Comparison of ENCODE assay signal across 24 cellular contexts in genomic region chr2:193841389-193842150, GRCh38.
DNase-seq lines count a peak whose midpoint lies in the region; ATAC-seq, FAIRE-seq and TF ChIP-seq lines count a peak whose summit lies in the region.
"Had no signal": no experiment of that assay in that cellular context is flagged by ENCODE, and none has a peak within 500 bp of the region (broad histone marks: within the 10 kb centered on the region; RNA-seq: fewer than 3 reads in every experiment).

No MANE protein-coding gene starts in this region.

- H2AFZ ChIP-seq in hepatocyte (no peak overlapping the region), HepG2 (ENCODE audit: low read length) (no peak overlapping the region)

- no peak for TF ChIP-seq EP300 in HepG2 (IDR thresholded peaks at IDR 0.05; ENCODE audit: low read depth in 2 of 2, low read length in 2 of 2)
- TF ChIP-seq EP300 in HepG2 (CRISPR knock-in tag; IDR thresholded peaks at IDR 0.05; ENCODE audit: borderline replicate concordance): no peak

- H3K27ac ChIP-seq in breast epithelium: no peak overlapping the region
- H3K27ac ChIP-seq in hepatocyte: no peak overlapping the region
- H3K27ac ChIP-seq in HepG2 (ENCODE audit: extremely low read length, insufficient read depth, low read length): no peak overlapping the region
- H3K27ac ChIP-seq: 22Rv1, ascending aorta, BLaER1, coronary artery, foreskin keratinocyte, neutrophil had no signal

- TF ChIP-seq CTCF in MCF 10A (IDR thresholded peaks at IDR 0.05; ENCODE audit: unreplicated experiment) (no peak), breast epithelium (IDR thresholded peaks at IDR 0.05) (no peak), hepatocyte (IDR thresholded peaks at IDR 0.05; ENCODE audit: poor library complexity) (no peak), HepG2 (CRISPR knock-in tag; IDR thresholded peaks at IDR 0.05) (no peak)

- H3K9me3 ChIP-seq in breast epithelium (no peaks in the 10 kb centered on the region), hepatocyte (ENCODE audit: low read depth) (no peaks in the 10 kb centered on the region), HepG2 (ENCODE audit: low read length) (no peaks in the 10 kb centered on the region)
- H3K9me3 ChIP-seq: ascending aorta, BLaER1, neutrophil had no signal

- peak overlapping the region; percentile 76 for H3K27ac Mint-ChIP-seq in MCF 10A (ENCODE audit: low read depth, unreplicated experiment)
- H3K27ac Mint-ChIP-seq: activated naive CD4-positive, alpha-beta T cell treated with anti-CD3 and anti-CD28 coated beads, Interleukin-2, amount 10 ng/mL, durations not matched to agents 7 days and 5 days had no signal

- intact Hi-C loops in MCF 10A (cut with micrococcal nuclease): no loop called here
- intact Hi-C loops in breast epithelium (cut with DNase I; ENCODE audit: low total_unique reads): no loop called here
- intact Hi-C loops in Right ventricle myocardium superior (cut with DNase I): no loop called here
- intact Hi-C loops in HepG2 (cut with micrococcal nuclease; ENCODE audit: unreplicated experiment): no loop called here

- in situ Hi-C loops in HepG2 (cut with HindIII; ENCODE audit: extremely low pct_ligation_motif_present, low pct_unique_long_range_greater_than_20kb): no loop called here

- no peaks in the 10 kb centered on the region for H3K36me3 Mint-ChIP-seq in MCF 10A (ENCODE audit: insufficient read depth, unreplicated experiment)
- H3K36me3 Mint-ChIP-seq: activated naive CD4-positive, alpha-beta T cell treated with anti-CD3 and anti-CD28 coated beads, Interleukin-2, amount 10 ng/mL, durations not matched to agents 7 days and 5 days had no signal

- BruUV-seq in MCF 10A (replicated peaks; lab: Mats Ljungman, UMichigan): no TSS peak
- BruUV-seq in HepG2 (replicated peaks; lab: Mats Ljungman, UMichigan): no TSS peak

- H3K27me3 ChIP-seq in breast epithelium (no peaks in the 10 kb centered on the region), hepatocyte (no peaks in the 10 kb centered on the region), HepG2 (ENCODE audit: control insufficient read depth in 1 of 2, insufficient read depth in 2 of 2, low read length in 2 of 2) (no peaks in the 10 kb centered on the region)
- H3K27me3 ChIP-seq: ascending aorta, BLaER1, foreskin keratinocyte, neutrophil had no signal

- H3K4me1 ChIP-seq in breast epithelium (no peaks in the 10 kb centered on the region), hepatocyte (ENCODE audit: insufficient read depth) (no peaks in the 10 kb centered on the region), HepG2 (ENCODE audit: insufficient read depth, low read length) (no peaks in the 10 kb centered on the region)
- H3K4me1 ChIP-seq: ascending aorta, BLaER1 had no signal

- no peak for FAIRE-seq in HepG2 (lab: Jason Lieb, UNC)
- FAIRE-seq: HTR-8/SVneo had no signal

- H3K4me2 ChIP-seq in hepatocyte (no peak overlapping the region), HepG2 (ENCODE audit: low read depth, low read length) (no peak overlapping the region)
- H3K4me2 ChIP-seq: BLaER1 had no signal

- H3K4me3 Mint-ChIP-seq in MCF 10A (ENCODE audit: unreplicated experiment): no peak overlapping the region
- H3K4me3 Mint-ChIP-seq: activated naive CD4-positive, alpha-beta T cell treated with anti-CD3 and anti-CD28 coated beads, Interleukin-2, amount 10 ng/mL, durations not matched to agents 7 days and 5 days had no signal

- H3K36me3 ChIP-seq in breast epithelium (no peaks in the 10 kb centered on the region), hepatocyte (replicated peaks; ENCODE audit: insufficient read depth, low read depth) (no peaks in the 10 kb centered on the region), HepG2 (replicated peaks in 1 of 2; ENCODE audit: control insufficient read depth in 1 of 2, insufficient read depth in 2 of 2, low read length in 2 of 2) (no peaks in the 10 kb centered on the region)
- H3K36me3 ChIP-seq: ascending aorta, BLaER1, neutrophil had no signal

- CTCF ChIA-PET in MCF 10A (lab: Yijun Ruan, JAX) (interaction anchor here (0.7 kb wide), 1 partner anchor 9 kb away, joined by 3 read pairs; no protein-coding TSS in a partner anchor), HepG2 (lab: Yijun Ruan, JAX; ENCODE audit: low intra/inter-chr PET ratio, low total read pairs) (no interaction called here)

- POLR2A ChIA-PET in MCF 10A (lab: Yijun Ruan, JAX): no interaction called here
- POLR2A ChIA-PET in HepG2 (lab: Yijun Ruan, JAX): no interaction called here

- no peaks in the 10 kb centered on the region for H3K9me3 Mint-ChIP-seq in MCF 10A (ENCODE audit: unreplicated experiment)
- H3K9me3 Mint-ChIP-seq: activated naive CD4-positive, alpha-beta T cell treated with anti-CD3 and anti-CD28 coated beads, Interleukin-2, amount 10 ng/mL, durations not matched to agents 7 days and 5 days had no signal

- H4K20me1 ChIP-seq in hepatocyte (ENCODE audit: insufficient read depth, poor library complexity, severe bottlenecking): no peaks in the 10 kb centered on the region
- no peaks in the 10 kb centered on the region for H4K20me1 ChIP-seq in HepG2 (ENCODE audit: insufficient read depth, low read length)
- H4K20me1 ChIP-seq: BLaER1 had no signal

- no peak for DNase-seq in MCF 10A (ENCODE audit: unreplicated experiment)
- no peak for DNase-seq in breast epithelium (ENCODE audit: low spot score in 2 of 2)
- DNase-seq in astrocyte of the hippocampus (ENCODE audit: low read depth, low spot score): peak; percentile 61
- peak; percentile 1 for DNase-seq in hepatocyte (ENCODE audit: low spot score)
- DNase-seq in SKM-1 (lab: John Stamatoyannopoulos, UW; ENCODE audit: unreplicated experiment): no peak
- DNase-seq in Right ventricle myocardium superior: no peak
- DNase-seq in HepG2 (ENCODE audit: low spot score): no peak
- DNase-seq: activated naive CD4-positive, alpha-beta T cell treated with anti-CD3 and anti-CD28 coated beads, Interleukin-2, amount 10 ng/mL, durations not matched to agents 7 days and 5 days; activated T-cell treated with anti-CD3 and anti-CD28 coated beads, Interleukin-2, amount 50 U/mL, for 48 hours; Calu3; foreskin keratinocyte; Kasumi-1; NCI-H1092 treated with DMSO at 0.1 percent for 48 hours; NCI-H524; RPMI8226; stimulated activated CD4-positive, alpha-beta T cell treated with anti-CD3 and anti-CD28 coated beads, Interleukin-12 subunit alpha, Interleukin-12 subunit beta, amount 100 ng/mL, for 4 hours; stimulated activated CD8-positive, alpha-beta memory T cell treated with anti-CD3 and anti-CD28 coated beads, Interleukin-4, amount 100 ng/mL, for 48 hours had no signal

- no peaks in the 10 kb centered on the region for H3K27me3 Mint-ChIP-seq in MCF 10A (ENCODE audit: insufficient read depth, unreplicated experiment)
- H3K27me3 Mint-ChIP-seq: activated naive CD4-positive, alpha-beta T cell treated with anti-CD3 and anti-CD28 coated beads, Interleukin-2, amount 10 ng/mL, durations not matched to agents 7 days and 5 days had no signal

- 61% methylated on average over 3 of the region's 3 CpGs for WGBS in hepatocyte (ENCODE audit: low lambda C conversion rate, missing lambda C conversion rate)
- 6% methylated on average over 3 of the region's 3 CpGs for WGBS in HepG2 (ENCODE audit: low lambda C conversion rate)

- H3K9ac ChIP-seq in HepG2 (ENCODE audit: insufficient read depth, low read depth, low read length): no peak overlapping the region
- H3K9ac ChIP-seq: BLaER1 had no signal

- peaks cover 14% of the 10 kb centered on the region for H3K4me1 Mint-ChIP-seq in MCF 10A (ENCODE audit: insufficient read depth, unreplicated experiment)
- H3K4me1 Mint-ChIP-seq: activated naive CD4-positive, alpha-beta T cell treated with anti-CD3 and anti-CD28 coated beads, Interleukin-2, amount 10 ng/mL, durations not matched to agents 7 days and 5 days had no signal

- no peak for ATAC-seq in GM19467 (IDR thresholded peaks at IDR 0.05; ENCODE audit: unreplicated experiment)
- no peak for ATAC-seq in Right ventricle myocardium superior (ENCODE audit: poor library complexity)
- no peak for ATAC-seq in HepG2
- ATAC-seq: foreskin keratinocyte had no signal

- no peak for TF ChIP-seq RAD21 in HepG2 (CRISPR knock-in tag; IDR thresholded peaks at IDR 0.05)

- peaks cover 3% of the 10 kb centered on the region for H3K9me2 ChIP-seq in hepatocyte (replicated peaks; ENCODE audit: insufficient read depth)

- H3K79me2 ChIP-seq in hepatocyte: no peaks in the 10 kb centered on the region
- H3K79me2 ChIP-seq in HepG2 (ENCODE audit: insufficient read depth, low read length): no peaks in the 10 kb centered on the region

- TF ChIP-seq POLR2A in breast epithelium (IDR thresholded peaks at IDR 0.05) (no peak), HepG2 (IDR thresholded peaks at IDR 0.05; ENCODE audit: insufficient read depth in 1 of 2, low read depth in 2 of 2, low read length in 2 of 2) (no peak)

- H3K4me3 ChIP-seq in breast epithelium: no peak overlapping the region
- H3K4me3 ChIP-seq in hepatocyte: no peak overlapping the region
- H3K4me3 ChIP-seq in HepG2 (replicated peaks in 1 of 3; ENCODE audit: insufficient read depth in 1 of 3, low read depth in 2 of 3, low read length in 3 of 3): no peak overlapping the region
- H3K4me3 ChIP-seq: ascending aorta, BLaER1, coronary artery had no signal

TF ChIP-seq in HepG2, 621 proteins besides CTCF, POLR2A, EP300 and RAD21 (continues in another document):
- TF ChIP-seq POGK (CRISPR knock-in tag; conservative IDR thresholded peaks at IDR 0.05): no peak
- no peak for TF ChIP-seq ZNF460 (CRISPR knock-in tag; IDR thresholded peaks at IDR 0.05; ENCODE audit: borderline replicate concordance)
- no peak for TF ChIP-seq ZNF292 (CRISPR knock-in tag; IDR thresholded peaks at IDR 0.05; ENCODE audit: borderline replicate concordance, low read depth)
- TF ChIP-seq FOXM1 (CRISPR knock-in tag; IDR thresholded peaks at IDR 0.05): no peak
- no peak for TF ChIP-seq ZNF101 (CRISPR knock-in tag; IDR thresholded peaks at IDR 0.05; ENCODE audit: borderline replicate concordance, low read depth)
- TF ChIP-seq FOXC1 (CRISPR knock-in tag; IDR thresholded peaks at IDR 0.05; ENCODE audit: borderline replicate concordance): no peak
- TF ChIP-seq ZNF382 (CRISPR knock-in tag; IDR thresholded peaks at IDR 0.05; ENCODE audit: borderline replicate concordance): no peak
- TF ChIP-seq ELF3 (CRISPR knock-in tag; IDR thresholded peaks at IDR 0.05): no peak
- no peak for TF ChIP-seq HIVEP1 (CRISPR knock-in tag; IDR thresholded peaks at IDR 0.05)

Comparison
In these comparisons a context has a peak if more than half of its experiments do, and no peak if none do; other contexts are left out.
1. DNase-seq: peak in astrocyte of the hippocampus (single experiment) and hepatocyte (single experiment); none in MCF 10A (single experiment), breast epithelium (0 of 2), SKM-1 (single experiment), Right ventricle myocardium superior (single experiment) and HepG2 (single experiment).